Comparison of ENCODE assay signal across 15 cellular contexts in the genomic region with DNA sequence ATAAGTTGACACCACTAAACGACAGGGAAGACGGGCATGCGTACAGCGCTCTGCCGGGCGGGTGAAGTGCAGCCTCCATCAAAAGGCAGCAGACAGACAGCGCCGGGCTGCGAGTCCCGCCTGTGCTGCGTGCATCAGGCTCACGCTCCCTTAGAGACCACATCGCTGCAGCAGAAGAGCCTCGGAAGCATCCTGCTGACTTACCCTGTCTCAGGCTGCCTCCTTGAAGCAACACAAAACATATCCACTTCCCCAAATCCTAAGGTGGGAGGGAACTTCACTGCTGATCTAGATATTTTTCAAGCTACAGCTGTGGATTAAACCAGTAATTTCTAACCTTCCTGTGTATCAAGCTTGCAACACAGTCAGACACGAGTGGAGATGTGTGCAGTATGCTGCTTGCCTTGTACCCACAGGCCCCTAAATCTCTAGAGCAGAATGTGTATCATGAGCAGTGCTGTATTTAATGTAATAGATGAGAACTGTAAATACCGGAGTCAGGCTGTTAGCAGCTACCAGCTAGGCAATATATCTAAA. TPM values are rescaled to one million over a fixed set of nuclear protein-coding genes. Genes with fewer than 3 reads are reported as not detected.
A peak's percentile ranks its signal among the peaks of the same experiment; 100 is the strongest.
DNase-seq lines count a peak whose midpoint lies in the region; ATAC-seq and TF ChIP-seq lines count a peak whose summit lies in the region.
"Had no signal": no experiment of that assay in that cellular context is flagged by ENCODE, and none has a peak within 500 bp of the region (broad histone marks: within the 10 kb centered on the region; RNA-seq: fewer than 3 reads in every experiment).

No MANE protein-coding gene starts in this region.

- H3K27me3 ChIP-seq in BE2C (no peaks in the 10 kb centered on the region), dorsolateral prefrontal cortex (peaks cover 0 to 60% (median 12%) of the 10 kb centered on the region in 45 donors), suprapubic skin (no peaks in the 10 kb centered on the region), neuronal stem cell (ENCODE audit: control insufficient read depth in 3 of 3, insufficient read depth in 3 of 3, low read depth in 1 of 3, low read length in 3 of 3) (peaks cover 0 to 35% (median 4%) of the 10 kb centered on the region in 3 experiments)
- H3K27me3 ChIP-seq: brain microvascular endothelial cell, uterus had no signal

- H3K36me3 Mint-ChIP-seq in activated CD4-positive, alpha-beta T cell treated with anti-CD3 and anti-CD28 coated beads for 36 hours (ENCODE audit: low read depth) = no peaks in the 10 kb centered on the region
- H3K36me3 Mint-ChIP-seq: memory B cell had no signal

- no peak overlapping the region for H3K23ac ChIP-seq in neuronal stem cell (ENCODE audit: low read depth, low read length, poor library complexity)

- H3K4me3 Mint-ChIP-seq in activated CD4-positive, alpha-beta T cell treated with anti-CD3 and anti-CD28 coated beads for 36 hours = no peak overlapping the region
- H3K4me3 Mint-ChIP-seq: memory B cell had no signal

- no peaks in the 10 kb centered on the region for H3K9me3 Mint-ChIP-seq in activated CD4-positive, alpha-beta T cell treated with anti-CD3 and anti-CD28 coated beads for 36 hours (ENCODE audit: low read depth)

- no peak overlapping the region for H2BK15ac ChIP-seq in neuronal stem cell (ENCODE audit: low read length)

- peak; percentile 74 for DNase-seq in BE2C
- DNase-seq in NCI-H146 treated with DMSO at 0.1 percent for 48 hours (lab: John Stamatoyannopoulos, UW; ENCODE audit: unreplicated experiment) = peak; percentile 83
- DNase-seq in NCI-H524 treated with DMSO at 0.1 percent for 48 hours (lab: John Stamatoyannopoulos, UW) = peak; percentile 90
- peak in 9 of 10 donors; percentile 29 to 77 (median 64) for DNase-seq in dorsolateral prefrontal cortex
- no peak for DNase-seq in activated CD4-positive, alpha-beta T cell treated with anti-CD3 and anti-CD28 coated beads for 36 hours
- no peak for DNase-seq in suprapubic skin (ENCODE audit: low spot score in 2 of 2)
- no peak for DNase-seq in neuronal stem cell (ENCODE audit: low spot score)
- DNase-seq: brain microvascular endothelial cell; stimulated activated CD8-positive, alpha-beta memory T cell treated with anti-CD3 and anti-CD28 coated beads, Interleukin-4, amount 100 ng/mL, for 48 hours; uterus had no signal

- no peak overlapping the region for H3K9ac ChIP-seq in neuronal stem cell (ENCODE audit: low read depth, low read length, poor library complexity)

- no peak overlapping the region for H3K4me2 ChIP-seq in neuronal stem cell (ENCODE audit: insufficient read depth, low read length, poor library complexity, severe bottlenecking)

- no peak overlapping the region for H2BK12ac ChIP-seq in neuronal stem cell (ENCODE audit: low read length)

- TF ChIP-seq CTCF in BE2C (IDR thresholded peaks at IDR 0.05; ENCODE audit: low read depth, low read length) = no peak
- no peak for TF ChIP-seq CTCF in dorsolateral prefrontal cortex (IDR thresholded peaks at IDR 0.05 in 54 of 56, conservative IDR thresholded peaks at IDR 0.05 in 2 of 56; ENCODE audit: low read depth in 1 of 56, partially characterized antibody in 56 of 56)
- TF ChIP-seq CTCF in suprapubic skin (IDR thresholded peaks at IDR 0.05) = no peak

- H3K4me1 ChIP-seq in BE2C = peaks cover 12% of the 10 kb centered on the region
- no peaks in the 10 kb centered on the region for H3K4me1 ChIP-seq in suprapubic skin
- H3K4me1 ChIP-seq in neuronal stem cell (ENCODE audit: control insufficient read depth in 2 of 2, insufficient read depth in 1 of 2, low read depth in 1 of 2, low read length in 2 of 2) = peaks cover 0 to 11% of the 10 kb centered on the region in 2 donors
- H3K4me1 ChIP-seq: uterus had no signal

- no peak overlapping the region for H2AFZ ChIP-seq in neuronal stem cell (ENCODE audit: low read length)

- no peak overlapping the region for H2AK5ac ChIP-seq in neuronal stem cell (ENCODE audit: low read depth, low read length)

- H3K4ac ChIP-seq in neuronal stem cell (ENCODE audit: low read length) = no peak overlapping the region

- no peaks in the 10 kb centered on the region for H3K27me3 Mint-ChIP-seq in activated CD4-positive, alpha-beta T cell treated with anti-CD3 and anti-CD28 coated beads for 36 hours
- H3K27me3 Mint-ChIP-seq: memory B cell had no signal

- H3K27ac ChIP-seq in dorsolateral prefrontal cortex (peak overlapping the region in 58 of 59 donors; percentile 25 to 94 (median 81)), suprapubic skin (no peak overlapping the region), neuronal stem cell (replicated peaks; ENCODE audit: low read length) (no peak overlapping the region)
- H3K27ac ChIP-seq: brain microvascular endothelial cell, epithelial cell of prostate, uterus had no signal

- POLR2A ChIA-PET in activated CD4-positive, alpha-beta T cell treated with anti-CD3 and anti-CD28 coated beads for 36 hours (lab: Charles Lee) = no interaction called here

- H3K4me3 ChIP-seq in BE2C (ENCODE audit: low read depth, low read length) (peak overlapping the region; percentile 90), dorsolateral prefrontal cortex (peak overlapping the region in 57 of 59 donors; percentile 13 to 65 (median 48)), suprapubic skin (no peak overlapping the region), neuronal stem cell (ENCODE audit: low read length in 2 of 2) (no peak overlapping the region)
- H3K4me3 ChIP-seq: uterus had no signal

- no peak for ATAC-seq in HG02588 (IDR thresholded peaks at IDR 0.05; ENCODE audit: unreplicated experiment)
- ATAC-seq in activated CD4-positive, alpha-beta T cell treated with anti-CD3 and anti-CD28 coated beads for 36 hours = no peak

- CTCF ChIA-PET in activated CD4-positive, alpha-beta T cell treated with anti-CD3 and anti-CD28 coated beads for 36 hours (lab: Charles Lee) = no interaction called here

- no peaks in the 10 kb centered on the region for H3K36me3 ChIP-seq in BE2C
- H3K36me3 ChIP-seq in suprapubic skin = no peaks in the 10 kb centered on the region
- no peaks in the 10 kb centered on the region for H3K36me3 ChIP-seq in neuronal stem cell (replicated peaks in 1 of 2; ENCODE audit: control insufficient read depth in 2 of 2, insufficient read depth in 2 of 2, low read length in 2 of 2)
- H3K36me3 ChIP-seq: brain microvascular endothelial cell, uterus had no signal

- no peak overlapping the region for H3K14ac ChIP-seq in neuronal stem cell (ENCODE audit: low read length)

- TF ChIP-seq POLR2A in suprapubic skin (IDR thresholded peaks at IDR 0.05) = no peak

- H4K91ac ChIP-seq in neuronal stem cell (ENCODE audit: low read depth, low read length, poor library complexity) = no peak overlapping the region

- intact Hi-C loops in dorsolateral prefrontal cortex (cut with DNase I) = no loop called here
- intact Hi-C loops in activated CD4-positive, alpha-beta T cell treated with anti-CD3 and anti-CD28 coated beads for 36 hours (cut with DNase I, micrococcal nuclease) = no loop called here

- no peak overlapping the region for H2BK120ac ChIP-seq in neuronal stem cell (ENCODE audit: low read depth, low read length)

- H3K79me1 ChIP-seq in neuronal stem cell (ENCODE audit: low read depth, low read length) = no peaks in the 10 kb centered on the region

- H3K18ac ChIP-seq in neuronal stem cell (ENCODE audit: low read length) = no peak overlapping the region

- TF ChIP-seq EP300 in suprapubic skin (IDR thresholded peaks at IDR 0.05) = no peak

- H3K9me3 ChIP-seq in BE2C (no peaks in the 10 kb centered on the region), suprapubic skin (no peaks in the 10 kb centered on the region), neuronal stem cell (replicated peaks in 1 of 2; ENCODE audit: control insufficient read depth in 2 of 2, insufficient read depth in 1 of 2, low read depth in 1 of 2, low read length in 2 of 2) (no peaks in the 10 kb centered on the region)
- H3K9me3 ChIP-seq: uterus had no signal

- H3K4me1 Mint-ChIP-seq in activated CD4-positive, alpha-beta T cell treated with anti-CD3 and anti-CD28 coated beads for 36 hours = no peaks in the 10 kb centered on the region
- H3K4me1 Mint-ChIP-seq: memory B cell had no signal

- WGBS in suprapubic skin = 67% methylated on average over 16 of the region's 16 CpGs
- WGBS in neuronal stem cell (ENCODE audit: extremely low coverage in 2 of 2, insufficient read length in 2 of 2, insufficient replicate concordance in 1 of 2), 2 donors = no CpG with 5 or more reads among the region's 16 CpGs

- no peak overlapping the region for H2BK5ac ChIP-seq in neuronal stem cell (ENCODE audit: low read length)

- H4K8ac ChIP-seq in neuronal stem cell (ENCODE audit: low read depth, low read length) = no peak overlapping the region

- H3K27ac Mint-ChIP-seq in activated CD4-positive, alpha-beta T cell treated with anti-CD3 and anti-CD28 coated beads for 36 hours = no peak overlapping the region
- H3K27ac Mint-ChIP-seq: memory B cell, progenitor cell of endocrine pancreas had no signal

RNA-seq across cellular contexts. Expression of a gene that starts 6.4 kb away (rescaled TPM):
- polyA plus RNA-seq in BE2C (2012; ENCODE audit: insufficient read depth, insufficient read length, low read depth) = 34.6 TPM
- total RNA-seq in dorsolateral prefrontal cortex (100 to 1,000 TPM; 106 to 440 (median 286) TPM), suprapubic skin (not detected)
- total RNA-seq in activated CD4-positive, alpha-beta T cell treated with anti-CD3 and anti-CD28 coated beads for 36 hours = not detected
- polyA plus RNA-seq in neuronal stem cell (2013, experiment 1 of 2) = 0.11 TPM
- 0.03 TPM for polyA plus RNA-seq in neuronal stem cell (2013, experiment 2 of 2)
- total RNA-seq: T-helper 1 cell treated with Interleukin-12 subunit alpha and Interleukin-12 subunit beta and Interleukin-4 antibody, amounts not matched to agents 30 ng/mL and 1 ng/mL, for 36 hours had no signal

Comparison
In these comparisons a context has a peak if more than half of its experiments do, and no peak if none do; other contexts are left out.
1. DNase-seq: peak in BE2C (single experiment), NCI-H146 treated with DMSO at 0.1 percent for 48 hours (single experiment), NCI-H524 treated with DMSO at 0.1 percent for 48 hours (single experiment) and dorsolateral prefrontal cortex (9 of 10); none in activated CD4-positive, alpha-beta T cell treated with anti-CD3 and anti-CD28 coated beads for 36 hours (single experiment), suprapubic skin (0 of 2) and neuronal stem cell (single experiment).
2. H3K4me3 ChIP-seq: peak in BE2C (single experiment) and dorsolateral prefrontal cortex (57 of 59); none in suprapubic skin (single experiment) and neuronal stem cell (0 of 2).
3. H3K27ac ChIP-seq: peak in dorsolateral prefrontal cortex (58 of 59); none in suprapubic skin (single experiment) and neuronal stem cell (single experiment).
4. RNA of a gene that starts 6.4 kb away (total RNA-seq): 106 to 440 TPM in dorsolateral prefrontal cortex; not detected in activated CD4-positive, alpha-beta T cell treated with anti-CD3 and anti-CD28 coated beads for 36 hours and not detected in suprapubic skin; every median in the first group is over 10 times any median in the second.